In the genomic region with DNA sequence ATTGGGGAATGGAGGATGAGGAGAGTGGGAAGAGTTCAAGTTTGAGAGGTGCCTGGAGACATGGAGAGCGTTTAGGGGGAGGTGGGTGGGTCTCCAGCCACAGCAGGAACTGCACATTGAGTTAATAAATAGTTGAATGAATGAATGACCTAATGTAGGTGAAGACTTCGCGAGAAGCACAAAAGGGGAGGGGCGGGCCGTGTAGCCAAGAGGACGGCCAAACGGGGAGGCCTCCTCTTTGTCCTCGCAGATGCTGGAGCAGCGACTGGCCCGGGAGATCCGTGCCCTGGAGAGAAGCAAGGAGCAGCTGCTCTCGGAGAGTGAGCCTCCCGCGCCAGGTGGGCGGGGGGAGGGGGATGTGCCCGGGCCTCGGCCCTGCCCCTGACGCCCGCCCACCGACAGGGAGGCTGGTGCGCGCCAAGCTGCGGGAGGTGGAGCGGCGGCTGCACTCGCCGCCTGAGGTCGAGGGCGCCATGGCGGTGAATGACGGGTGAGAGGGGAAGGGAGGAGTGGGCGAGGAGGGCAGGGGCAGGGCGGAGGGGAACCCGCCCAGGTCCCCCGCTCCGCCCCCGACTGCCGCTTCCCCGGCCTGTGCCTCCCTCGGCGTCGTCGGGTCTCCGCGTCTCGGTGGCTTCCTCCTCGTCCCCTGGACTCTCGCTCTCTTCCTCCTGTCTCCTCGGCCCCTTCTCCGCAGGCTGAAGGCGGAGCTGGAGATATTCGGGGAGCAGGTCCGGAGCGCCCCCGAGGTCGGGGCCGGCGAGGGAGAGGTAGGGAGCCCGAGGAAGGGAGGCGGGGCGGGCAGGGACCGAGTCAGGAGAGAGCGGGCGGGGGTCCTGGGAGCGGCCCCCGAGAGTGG, we compare ENCODE assay signal across 1 cellular context.
TF ChIP-seq lines count a peak whose summit lies in the region.

No MANE protein-coding gene starts in this region.

TF ChIP-seq in A549, 52 proteins besides CTCF, POLR2A, EP300 and RAD21 (continued from another document):
- TF ChIP-seq, protein P1, sequence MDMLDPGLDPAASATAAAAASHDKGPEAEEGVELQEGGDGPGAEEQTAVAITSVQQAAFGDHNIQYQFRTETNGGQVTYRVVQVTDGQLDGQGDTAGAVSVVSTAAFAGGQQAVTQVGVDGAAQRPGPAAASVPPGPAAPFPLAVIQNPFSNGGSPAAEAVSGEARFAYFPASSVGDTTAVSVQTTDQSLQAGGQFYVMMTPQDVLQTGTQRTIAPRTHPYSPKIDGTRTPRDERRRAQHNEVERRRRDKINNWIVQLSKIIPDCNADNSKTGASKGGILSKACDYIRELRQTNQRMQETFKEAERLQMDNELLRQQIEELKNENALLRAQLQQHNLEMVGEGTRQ (IDR thresholded peaks at IDR 0.05), result no peak; the same call in 1 of the 2 replicates
- TF ChIP-seq, protein P2, sequence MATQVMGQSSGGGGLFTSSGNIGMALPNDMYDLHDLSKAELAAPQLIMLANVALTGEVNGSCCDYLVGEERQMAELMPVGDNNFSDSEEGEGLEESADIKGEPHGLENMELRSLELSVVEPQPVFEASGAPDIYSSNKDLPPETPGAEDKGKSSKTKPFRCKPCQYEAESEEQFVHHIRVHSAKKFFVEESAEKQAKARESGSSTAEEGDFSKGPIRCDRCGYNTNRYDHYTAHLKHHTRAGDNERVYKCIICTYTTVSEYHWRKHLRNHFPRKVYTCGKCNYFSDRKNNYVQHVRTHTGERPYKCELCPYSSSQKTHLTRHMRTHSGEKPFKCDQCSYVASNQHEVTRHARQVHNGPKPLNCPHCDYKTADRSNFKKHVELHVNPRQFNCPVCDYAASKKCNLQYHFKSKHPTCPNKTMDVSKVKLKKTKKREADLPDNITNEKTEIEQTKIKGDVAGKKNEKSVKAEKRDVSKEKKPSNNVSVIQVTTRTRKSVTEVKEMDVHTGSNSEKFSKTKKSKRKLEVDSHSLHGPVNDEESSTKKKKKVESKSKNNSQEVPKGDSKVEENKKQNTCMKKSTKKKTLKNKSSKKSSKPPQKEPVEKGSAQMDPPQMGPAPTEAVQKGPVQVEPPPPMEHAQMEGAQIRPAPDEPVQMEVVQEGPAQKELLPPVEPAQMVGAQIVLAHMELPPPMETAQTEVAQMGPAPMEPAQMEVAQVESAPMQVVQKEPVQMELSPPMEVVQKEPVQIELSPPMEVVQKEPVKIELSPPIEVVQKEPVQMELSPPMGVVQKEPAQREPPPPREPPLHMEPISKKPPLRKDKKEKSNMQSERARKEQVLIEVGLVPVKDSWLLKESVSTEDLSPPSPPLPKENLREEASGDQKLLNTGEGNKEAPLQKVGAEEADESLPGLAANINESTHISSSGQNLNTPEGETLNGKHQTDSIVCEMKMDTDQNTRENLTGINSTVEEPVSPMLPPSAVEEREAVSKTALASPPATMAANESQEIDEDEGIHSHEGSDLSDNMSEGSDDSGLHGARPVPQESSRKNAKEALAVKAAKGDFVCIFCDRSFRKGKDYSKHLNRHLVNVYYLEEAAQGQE (IDR thresholded peaks at IDR 0.05), result 0 out of 2 replicates have a peak, but pooled peaks have one; percentile 32
- TF ChIP-seq RNF2 (IDR thresholded peaks at IDR 0.05; ENCODE audit: borderline replicate concordance, low read depth) (no peak), BHLHE40 (IDR thresholded peaks at IDR 0.05; ENCODE audit: low read depth, low read length) (no peak), CHD4 (IDR thresholded peaks at IDR 0.05; ENCODE audit: borderline replicate concordance) (no peak), CEBPB (IDR thresholded peaks at IDR 0.05) (no peak), FOSB (CRISPR knock-in tag; IDR thresholded peaks at IDR 0.05) (no peak)
